Comparison of ENCODE assay signal across 1 cellular context in genomic region chr11:121038642-121039409, GRCh38.
A peak's percentile ranks its signal among the peaks of the same experiment; 100 is the strongest.
TF ChIP-seq lines count a peak whose summit lies in the region.

No MANE protein-coding gene starts in this region.

TF ChIP-seq in HEK293, 187 proteins besides CTCF, POLR2A, EP300 and RAD21 (continued from another document):
- no peak for TF ChIP-seq PBX3 (CRISPR knock-in tag; IDR thresholded peaks at IDR 0.05)
- TF ChIP-seq TRIM28 (IDR thresholded peaks at IDR 0.05; ENCODE audit: borderline replicate concordance, low read length) = 0 out of 2 replicates have a peak, but pooled peaks have one; percentile 48
- TF ChIP-seq INSM2 (tag by site-specific recombination; IDR thresholded peaks at IDR 0.05) = no peak
